Comparison of ENCODE assay signal across 1 cellular context in the genomic region with DNA sequence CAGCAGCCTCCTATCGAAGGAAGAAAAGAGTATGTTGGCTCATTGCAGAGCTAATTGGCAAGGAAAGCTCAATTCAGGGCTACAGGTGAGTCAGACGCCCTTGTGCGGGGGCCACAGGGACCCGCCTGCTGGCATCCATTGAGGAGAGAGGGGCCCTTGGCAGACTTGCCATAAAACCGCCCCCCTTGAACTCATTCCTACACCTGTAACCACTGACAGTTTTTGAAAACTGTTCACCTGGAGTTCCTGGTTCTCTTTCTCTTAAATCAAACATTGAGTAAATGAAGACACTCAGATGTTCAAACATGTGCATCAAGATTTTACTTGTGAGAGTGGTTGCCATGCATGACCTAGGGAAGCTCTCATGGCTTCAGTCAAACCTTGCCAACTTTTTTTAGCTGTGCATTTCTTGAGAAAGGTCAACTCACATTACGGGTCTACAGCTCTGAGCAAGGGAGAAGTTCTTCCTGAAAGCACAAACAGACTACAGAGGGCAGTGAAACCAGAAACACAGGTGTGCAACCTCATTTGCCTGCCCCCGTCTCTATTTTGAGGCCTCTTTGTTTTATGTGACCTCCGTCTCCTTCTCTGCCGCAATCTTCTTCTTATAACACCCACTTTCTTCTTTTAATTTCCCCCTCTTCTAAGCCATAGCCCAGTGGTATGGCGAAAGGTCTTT.
A peak's percentile ranks its signal among the peaks of the same experiment; 100 is the strongest.
TF ChIP-seq lines count a peak whose summit lies in the region.

No MANE protein-coding gene starts in this region.

TF ChIP-seq in K562, 482 proteins besides CTCF, POLR2A, EP300 and RAD21 (continued from another document and continues in another):
- TF ChIP-seq, protein P1, sequence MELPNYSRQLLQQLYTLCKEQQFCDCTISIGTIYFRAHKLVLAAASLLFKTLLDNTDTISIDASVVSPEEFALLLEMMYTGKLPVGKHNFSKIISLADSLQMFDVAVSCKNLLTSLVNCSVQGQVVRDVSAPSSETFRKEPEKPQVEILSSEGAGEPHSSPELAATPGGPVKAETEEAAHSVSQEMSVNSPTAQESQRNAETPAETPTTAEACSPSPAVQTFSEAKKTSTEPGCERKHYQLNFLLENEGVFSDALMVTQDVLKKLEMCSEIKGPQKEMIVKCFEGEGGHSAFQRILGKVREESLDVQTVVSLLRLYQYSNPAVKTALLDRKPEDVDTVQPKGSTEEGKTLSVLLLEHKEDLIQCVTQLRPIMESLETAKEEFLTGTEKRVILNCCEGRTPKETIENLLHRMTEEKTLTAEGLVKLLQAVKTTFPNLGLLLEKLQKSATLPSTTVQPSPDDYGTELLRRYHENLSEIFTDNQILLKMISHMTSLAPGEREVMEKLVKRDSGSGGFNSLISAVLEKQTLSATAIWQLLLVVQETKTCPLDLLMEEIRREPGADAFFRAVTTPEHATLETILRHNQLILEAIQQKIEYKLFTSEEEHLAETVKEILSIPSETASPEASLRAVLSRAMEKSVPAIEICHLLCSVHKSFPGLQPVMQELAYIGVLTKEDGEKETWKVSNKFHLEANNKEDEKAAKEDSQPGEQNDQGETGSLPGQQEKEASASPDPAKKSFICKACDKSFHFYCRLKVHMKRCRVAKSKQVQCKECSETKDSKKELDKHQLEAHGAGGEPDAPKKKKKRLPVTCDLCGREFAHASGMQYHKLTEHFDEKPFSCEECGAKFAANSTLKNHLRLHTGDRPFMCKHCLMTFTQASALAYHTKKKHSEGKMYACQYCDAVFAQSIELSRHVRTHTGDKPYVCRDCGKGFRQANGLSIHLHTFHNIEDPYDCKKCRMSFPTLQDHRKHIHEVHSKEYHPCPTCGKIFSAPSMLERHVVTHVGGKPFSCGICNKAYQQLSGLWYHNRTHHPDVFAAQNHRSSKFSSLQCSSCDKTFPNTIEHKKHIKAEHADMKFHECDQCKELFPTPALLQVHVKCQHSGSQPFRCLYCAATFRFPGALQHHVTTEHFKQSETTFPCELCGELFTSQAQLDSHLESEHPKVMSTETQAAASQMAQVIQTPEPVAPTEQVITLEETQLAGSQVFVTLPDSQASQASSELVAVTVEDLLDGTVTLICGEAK (IDR thresholded peaks at IDR 0.05): no peak
- TF ChIP-seq, protein P1 (CRISPR knock-in tag; IDR thresholded peaks at IDR 0.05): no peak
- no peak for TF ChIP-seq GTF2F1 (IDR thresholded peaks at IDR 0.05; ENCODE audit: low read depth, low read length)
- TF ChIP-seq ZNF41 (CRISPR knock-in tag; conservative IDR thresholded peaks at IDR 0.05): no peak
- 0 out of 2 replicates have a peak, but pooled peaks have one; percentile 14 for TF ChIP-seq ZNF134 (CRISPR knock-in tag; conservative IDR thresholded peaks at IDR 0.05)
- no peak for TF ChIP-seq TRIM24 (IDR thresholded peaks at IDR 0.05)
- no peak for TF ChIP-seq HLTF (IDR thresholded peaks at IDR 0.05)
- TF ChIP-seq ZNF551 (CRISPR knock-in tag; IDR thresholded peaks at IDR 0.05): no peak
- TF ChIP-seq, protein P2, sequence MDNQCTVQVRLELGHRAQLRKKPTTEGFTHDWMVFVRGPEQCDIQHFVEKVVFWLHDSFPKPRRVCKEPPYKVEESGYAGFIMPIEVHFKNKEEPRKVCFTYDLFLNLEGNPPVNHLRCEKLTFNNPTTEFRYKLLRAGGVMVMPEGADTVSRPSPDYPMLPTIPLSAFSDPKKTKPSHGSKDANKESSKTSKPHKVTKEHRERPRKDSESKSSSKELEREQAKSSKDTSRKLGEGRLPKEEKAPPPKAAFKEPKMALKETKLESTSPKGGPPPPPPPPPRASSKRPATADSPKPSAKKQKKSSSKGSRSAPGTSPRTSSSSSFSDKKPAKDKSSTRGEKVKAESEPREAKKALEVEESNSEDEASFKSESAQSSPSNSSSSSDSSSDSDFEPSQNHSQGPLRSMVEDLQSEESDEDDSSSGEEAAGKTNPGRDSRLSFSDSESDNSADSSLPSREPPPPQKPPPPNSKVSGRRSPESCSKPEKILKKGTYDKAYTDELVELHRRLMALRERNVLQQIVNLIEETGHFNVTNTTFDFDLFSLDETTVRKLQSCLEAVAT (IDR thresholded peaks at IDR 0.05): no peak
- no peak for TF ChIP-seq KLF1 (tag; IDR thresholded peaks at IDR 0.05)
- TF ChIP-seq, protein P3, sequence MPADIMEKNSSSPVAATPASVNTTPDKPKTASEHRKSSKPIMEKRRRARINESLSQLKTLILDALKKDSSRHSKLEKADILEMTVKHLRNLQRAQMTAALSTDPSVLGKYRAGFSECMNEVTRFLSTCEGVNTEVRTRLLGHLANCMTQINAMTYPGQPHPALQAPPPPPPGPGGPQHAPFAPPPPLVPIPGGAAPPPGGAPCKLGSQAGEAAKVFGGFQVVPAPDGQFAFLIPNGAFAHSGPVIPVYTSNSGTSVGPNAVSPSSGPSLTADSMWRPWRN (IDR thresholded peaks at IDR 0.05; ENCODE audit: low read depth): no peak
- TF ChIP-seq ZNF445 (CRISPR knock-in tag; IDR thresholded peaks at IDR 0.05; ENCODE audit: low read depth): 0 out of 2 replicates have a peak, but pooled peaks have one; percentile 28
- TF ChIP-seq NR3C1 (CRISPR knock-in tag; IDR thresholded peaks at IDR 0.05): no peak
- no peak for TF ChIP-seq SRSF3 (IDR thresholded peaks at IDR 0.05; ENCODE audit: insufficient read depth, low read length)
- peak; percentile 31; the same call in 1 of the 2 replicates for TF ChIP-seq GATAD2B (IDR thresholded peaks at IDR 0.05; ENCODE audit: borderline replicate concordance)
- no peak for TF ChIP-seq ZNF140 (CRISPR knock-in tag; IDR thresholded peaks at IDR 0.05)
- TF ChIP-seq, protein P4, sequence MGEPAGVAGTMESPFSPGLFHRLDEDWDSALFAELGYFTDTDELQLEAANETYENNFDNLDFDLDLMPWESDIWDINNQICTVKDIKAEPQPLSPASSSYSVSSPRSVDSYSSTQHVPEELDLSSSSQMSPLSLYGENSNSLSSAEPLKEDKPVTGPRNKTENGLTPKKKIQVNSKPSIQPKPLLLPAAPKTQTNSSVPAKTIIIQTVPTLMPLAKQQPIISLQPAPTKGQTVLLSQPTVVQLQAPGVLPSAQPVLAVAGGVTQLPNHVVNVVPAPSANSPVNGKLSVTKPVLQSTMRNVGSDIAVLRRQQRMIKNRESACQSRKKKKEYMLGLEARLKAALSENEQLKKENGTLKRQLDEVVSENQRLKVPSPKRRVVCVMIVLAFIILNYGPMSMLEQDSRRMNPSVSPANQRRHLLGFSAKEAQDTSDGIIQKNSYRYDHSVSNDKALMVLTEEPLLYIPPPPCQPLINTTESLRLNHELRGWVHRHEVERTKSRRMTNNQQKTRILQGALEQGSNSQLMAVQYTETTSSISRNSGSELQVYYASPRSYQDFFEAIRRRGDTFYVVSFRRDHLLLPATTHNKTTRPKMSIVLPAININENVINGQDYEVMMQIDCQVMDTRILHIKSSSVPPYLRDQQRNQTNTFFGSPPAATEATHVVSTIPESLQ (CRISPR knock-in tag; IDR thresholded peaks at IDR 0.05): 0 out of 2 replicates have a peak, but pooled peaks have one; percentile 2
- no peak for TF ChIP-seq FIP1L1 (IDR thresholded peaks at IDR 0.05; ENCODE audit: low read depth, low read length, poor library complexity, severe bottlenecking)
- TF ChIP-seq ELF4 (CRISPR knock-in tag; IDR thresholded peaks at IDR 0.05): 0 out of 2 replicates have a peak, but pooled peaks have one; percentile 21
- TF ChIP-seq, protein P5, sequence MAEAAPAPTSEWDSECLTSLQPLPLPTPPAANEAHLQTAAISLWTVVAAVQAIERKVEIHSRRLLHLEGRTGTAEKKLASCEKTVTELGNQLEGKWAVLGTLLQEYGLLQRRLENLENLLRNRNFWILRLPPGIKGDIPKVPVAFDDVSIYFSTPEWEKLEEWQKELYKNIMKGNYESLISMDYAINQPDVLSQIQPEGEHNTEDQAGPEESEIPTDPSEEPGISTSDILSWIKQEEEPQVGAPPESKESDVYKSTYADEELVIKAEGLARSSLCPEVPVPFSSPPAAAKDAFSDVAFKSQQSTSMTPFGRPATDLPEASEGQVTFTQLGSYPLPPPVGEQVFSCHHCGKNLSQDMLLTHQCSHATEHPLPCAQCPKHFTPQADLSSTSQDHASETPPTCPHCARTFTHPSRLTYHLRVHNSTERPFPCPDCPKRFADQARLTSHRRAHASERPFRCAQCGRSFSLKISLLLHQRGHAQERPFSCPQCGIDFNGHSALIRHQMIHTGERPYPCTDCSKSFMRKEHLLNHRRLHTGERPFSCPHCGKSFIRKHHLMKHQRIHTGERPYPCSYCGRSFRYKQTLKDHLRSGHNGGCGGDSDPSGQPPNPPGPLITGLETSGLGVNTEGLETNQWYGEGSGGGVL (CRISPR knock-in tag; IDR thresholded peaks at IDR 0.05): 0 out of 2 replicates have a peak, but pooled peaks have one; percentile 47
- TF ChIP-seq, protein P6, sequence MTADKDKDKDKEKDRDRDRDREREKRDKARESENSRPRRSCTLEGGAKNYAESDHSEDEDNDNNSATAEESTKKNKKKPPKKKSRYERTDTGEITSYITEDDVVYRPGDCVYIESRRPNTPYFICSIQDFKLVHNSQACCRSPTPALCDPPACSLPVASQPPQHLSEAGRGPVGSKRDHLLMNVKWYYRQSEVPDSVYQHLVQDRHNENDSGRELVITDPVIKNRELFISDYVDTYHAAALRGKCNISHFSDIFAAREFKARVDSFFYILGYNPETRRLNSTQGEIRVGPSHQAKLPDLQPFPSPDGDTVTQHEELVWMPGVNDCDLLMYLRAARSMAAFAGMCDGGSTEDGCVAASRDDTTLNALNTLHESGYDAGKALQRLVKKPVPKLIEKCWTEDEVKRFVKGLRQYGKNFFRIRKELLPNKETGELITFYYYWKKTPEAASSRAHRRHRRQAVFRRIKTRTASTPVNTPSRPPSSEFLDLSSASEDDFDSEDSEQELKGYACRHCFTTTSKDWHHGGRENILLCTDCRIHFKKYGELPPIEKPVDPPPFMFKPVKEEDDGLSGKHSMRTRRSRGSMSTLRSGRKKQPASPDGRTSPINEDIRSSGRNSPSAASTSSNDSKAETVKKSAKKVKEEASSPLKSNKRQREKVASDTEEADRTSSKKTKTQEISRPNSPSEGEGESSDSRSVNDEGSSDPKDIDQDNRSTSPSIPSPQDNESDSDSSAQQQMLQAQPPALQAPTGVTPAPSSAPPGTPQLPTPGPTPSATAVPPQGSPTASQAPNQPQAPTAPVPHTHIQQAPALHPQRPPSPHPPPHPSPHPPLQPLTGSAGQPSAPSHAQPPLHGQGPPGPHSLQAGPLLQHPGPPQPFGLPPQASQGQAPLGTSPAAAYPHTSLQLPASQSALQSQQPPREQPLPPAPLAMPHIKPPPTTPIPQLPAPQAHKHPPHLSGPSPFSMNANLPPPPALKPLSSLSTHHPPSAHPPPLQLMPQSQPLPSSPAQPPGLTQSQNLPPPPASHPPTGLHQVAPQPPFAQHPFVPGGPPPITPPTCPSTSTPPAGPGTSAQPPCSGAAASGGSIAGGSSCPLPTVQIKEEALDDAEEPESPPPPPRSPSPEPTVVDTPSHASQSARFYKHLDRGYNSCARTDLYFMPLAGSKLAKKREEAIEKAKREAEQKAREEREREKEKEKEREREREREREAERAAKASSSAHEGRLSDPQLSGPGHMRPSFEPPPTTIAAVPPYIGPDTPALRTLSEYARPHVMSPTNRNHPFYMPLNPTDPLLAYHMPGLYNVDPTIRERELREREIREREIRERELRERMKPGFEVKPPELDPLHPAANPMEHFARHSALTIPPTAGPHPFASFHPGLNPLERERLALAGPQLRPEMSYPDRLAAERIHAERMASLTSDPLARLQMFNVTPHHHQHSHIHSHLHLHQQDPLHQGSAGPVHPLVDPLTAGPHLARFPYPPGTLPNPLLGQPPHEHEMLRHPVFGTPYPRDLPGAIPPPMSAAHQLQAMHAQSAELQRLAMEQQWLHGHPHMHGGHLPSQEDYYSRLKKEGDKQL (CRISPR knock-in tag; IDR thresholded peaks at IDR 0.05; ENCODE audit: borderline replicate concordance): no peak
- TF ChIP-seq ZNF436 (CRISPR knock-in tag; IDR thresholded peaks at IDR 0.05): peak; percentile 22; the same call in 1 of the 2 replicates
- peak; percentile 8; the same call in 1 of the 2 replicates for TF ChIP-seq RBFOX2 (IDR thresholded peaks at IDR 0.05; ENCODE audit: low read depth, low read length)
- 0 out of 2 replicates have a peak, but pooled peaks have one; percentile 14 for TF ChIP-seq SP1 (CRISPR knock-in tag; IDR thresholded peaks at IDR 0.05)
- TF ChIP-seq PCBP2 (IDR thresholded peaks at IDR 0.05; ENCODE audit: low read depth, low read length, poor library complexity, severe bottlenecking): no peak
- no peak for TF ChIP-seq ZBTB8A (IDR thresholded peaks at IDR 0.05; ENCODE audit: partially characterized antibody)
- no peak for TF ChIP-seq SMARCA4 (IDR thresholded peaks at IDR 0.05)
- TF ChIP-seq ZNF224 (CRISPR knock-in tag; IDR thresholded peaks at IDR 0.05): no peak
- TF ChIP-seq PHB2 (IDR thresholded peaks at IDR 0.05; ENCODE audit: low read depth): no peak
- peak in 1 of 2 experiments; percentile 3; a peak in 1 of 4 replicates for TF ChIP-seq TEAD1 (CRISPR knock-in tag; IDR thresholded peaks at IDR 0.05)
- TF ChIP-seq HDAC6 (IDR thresholded peaks at IDR 0.05; ENCODE audit: low read depth, low read length): no peak
- no peak for TF ChIP-seq NFE2 (IDR thresholded peaks at IDR 0.05; ENCODE audit: low read depth)
